Comparison of ENCODE assay signal across 16 cellular contexts in the genomic region with DNA sequence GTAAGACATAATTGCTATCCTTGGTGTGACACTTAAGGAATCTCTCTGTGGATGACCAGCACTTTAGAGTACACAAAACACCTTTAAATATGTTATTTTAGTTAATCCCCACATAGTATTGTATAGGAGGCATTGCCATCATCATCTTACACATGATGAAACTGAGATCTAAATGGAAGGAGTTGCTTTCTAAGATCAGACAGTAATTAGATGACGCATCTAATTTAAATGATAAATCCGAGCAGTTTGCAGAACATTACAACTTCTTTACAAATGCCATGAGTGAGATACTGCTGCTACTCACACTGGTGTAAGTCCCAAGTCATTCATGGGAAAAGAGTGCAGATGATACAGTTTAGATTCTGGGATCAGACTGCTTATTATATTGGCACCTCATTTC.
DNase-seq lines count a peak whose midpoint lies in the region; TF ChIP-seq lines count a peak whose summit lies in the region.
"Had no signal": no experiment of that assay in that cellular context is flagged by ENCODE, and none has a peak within 500 bp of the region (broad histone marks: within the 10 kb centered on the region; RNA-seq: fewer than 3 reads in every experiment).

No MANE protein-coding gene starts in this region.

- TF ChIP-seq CTCF in HEK293 (tag by site-specific recombination; IDR thresholded peaks at IDR 0.05): no peak

- no peaks in the 10 kb centered on the region for H3K9me3 ChIP-seq in HEK293 (ENCODE audit: control insufficient read depth, insufficient read depth, low read depth, low read length)
- H3K9me3 ChIP-seq: A549, BLaER1 had no signal

- no peaks in the 10 kb centered on the region for H3K36me3 ChIP-seq in HEK293 (ENCODE audit: control insufficient read depth in 2 of 2, insufficient read depth in 1 of 2, low read length in 2 of 2)
- H3K36me3 ChIP-seq: BLaER1 had no signal

- peaks cover 2% of the 10 kb centered on the region for H3K4me1 ChIP-seq in HEK293 (ENCODE audit: control insufficient read depth, insufficient read depth, low read length)
- H3K4me1 ChIP-seq: A549 had no signal

- H3K27ac ChIP-seq in HEK293 (ENCODE audit: extremely low read depth, low read depth, low read length): no peak overlapping the region
- H3K27ac ChIP-seq: 22Rv1, A549, BLaER1 had no signal

- DNase-seq in NOMO-1 treated with DMSO at 0.1 percent for 48 hours (lab: John Stamatoyannopoulos, UW; ENCODE audit: unreplicated experiment): peak; percentile 18
- DNase-seq in NOMO-1 treated with dmso at 0.1 percent for 144 hours (lab: John Stamatoyannopoulos, UW; ENCODE audit: unreplicated experiment): no peak
- peak; percentile 22 for DNase-seq in fibroblast of peridontal ligament (ENCODE audit: extremely low read depth)
- no peak for DNase-seq in NCI-H226
- no peak for DNase-seq in activated CD4-positive, alpha-beta T cell treated with anti-CD3 and anti-CD28 coated beads, Interleukin-2, amount 50 U/mL, for 1 hour
- DNase-seq in NCI-H446 treated with DMSO at 0.1 percent for 48 hours (lab: John Stamatoyannopoulos, UW): no peak
- DNase-seq: CD4-positive, alpha-beta memory T cell; DMS153; DMS79; GF-D8; GOT3; H9 had no signal

- CTCF ChIA-PET in HEK293 (lab: Yijun Ruan, JAX): interaction anchor here (0.6 kb wide), 1 partner anchor 697 kb away, joined by 3 read pairs; no protein-coding TSS in a partner anchor

- POLR2A ChIA-PET in HEK293 (lab: Yijun Ruan, JAX): no interaction called here

- H3K4me3 ChIP-seq in HEK293 (ENCODE audit: low read depth, low read length): no peak overlapping the region
- H3K4me3 ChIP-seq: A549, BLaER1 had no signal

TF ChIP-seq in HEK293, 187 proteins besides CTCF, POLR2A, EP300 and RAD21:
- peak; percentile 51 for TF ChIP-seq OSR2 (tag by site-specific recombination; IDR thresholded peaks at IDR 0.05)
- TF ChIP-seq, protein P1, sequence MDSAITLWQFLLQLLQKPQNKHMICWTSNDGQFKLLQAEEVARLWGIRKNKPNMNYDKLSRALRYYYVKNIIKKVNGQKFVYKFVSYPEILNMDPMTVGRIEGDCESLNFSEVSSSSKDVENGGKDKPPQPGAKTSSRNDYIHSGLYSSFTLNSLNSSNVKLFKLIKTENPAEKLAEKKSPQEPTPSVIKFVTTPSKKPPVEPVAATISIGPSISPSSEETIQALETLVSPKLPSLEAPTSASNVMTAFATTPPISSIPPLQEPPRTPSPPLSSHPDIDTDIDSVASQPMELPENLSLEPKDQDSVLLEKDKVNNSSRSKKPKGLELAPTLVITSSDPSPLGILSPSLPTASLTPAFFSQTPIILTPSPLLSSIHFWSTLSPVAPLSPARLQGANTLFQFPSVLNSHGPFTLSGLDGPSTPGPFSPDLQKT (IDR thresholded peaks at IDR 0.05; ENCODE audit: borderline replicate concordance, low read depth, low read length): no peak
- TF ChIP-seq ZNF366 (tag by site-specific recombination; conservative IDR thresholded peaks at IDR 0.05): no peak
- TF ChIP-seq, protein P2, sequence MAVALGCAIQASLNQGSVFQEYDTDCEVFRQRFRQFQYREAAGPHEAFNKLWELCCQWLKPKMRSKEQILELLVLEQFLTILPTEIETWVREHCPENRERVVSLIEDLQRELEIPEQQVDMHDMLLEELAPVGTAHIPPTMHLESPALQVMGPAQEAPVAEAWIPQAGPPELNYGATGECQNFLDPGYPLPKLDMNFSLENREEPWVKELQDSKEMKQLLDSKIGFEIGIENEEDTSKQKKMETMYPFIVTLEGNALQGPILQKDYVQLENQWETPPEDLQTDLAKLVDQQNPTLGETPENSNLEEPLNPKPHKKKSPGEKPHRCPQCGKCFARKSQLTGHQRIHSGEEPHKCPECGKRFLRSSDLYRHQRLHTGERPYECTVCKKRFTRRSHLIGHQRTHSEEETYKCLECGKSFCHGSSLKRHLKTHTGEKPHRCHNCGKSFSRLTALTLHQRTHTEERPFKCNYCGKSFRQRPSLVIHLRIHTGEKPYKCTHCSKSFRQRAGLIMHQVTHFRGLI (tag by site-specific recombination; IDR thresholded peaks at IDR 0.05): no peak
- no peak for TF ChIP-seq ZNF660 (tag by site-specific recombination; IDR thresholded peaks at IDR 0.05)
- TF ChIP-seq, protein P3, sequence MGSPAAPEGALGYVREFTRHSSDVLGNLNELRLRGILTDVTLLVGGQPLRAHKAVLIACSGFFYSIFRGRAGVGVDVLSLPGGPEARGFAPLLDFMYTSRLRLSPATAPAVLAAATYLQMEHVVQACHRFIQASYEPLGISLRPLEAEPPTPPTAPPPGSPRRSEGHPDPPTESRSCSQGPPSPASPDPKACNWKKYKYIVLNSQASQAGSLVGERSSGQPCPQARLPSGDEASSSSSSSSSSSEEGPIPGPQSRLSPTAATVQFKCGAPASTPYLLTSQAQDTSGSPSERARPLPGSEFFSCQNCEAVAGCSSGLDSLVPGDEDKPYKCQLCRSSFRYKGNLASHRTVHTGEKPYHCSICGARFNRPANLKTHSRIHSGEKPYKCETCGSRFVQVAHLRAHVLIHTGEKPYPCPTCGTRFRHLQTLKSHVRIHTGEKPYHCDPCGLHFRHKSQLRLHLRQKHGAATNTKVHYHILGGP (tag by site-specific recombination; IDR thresholded peaks at IDR 0.05): peak; percentile 52
- no peak for TF ChIP-seq KLF8 (tag by site-specific recombination; IDR thresholded peaks at IDR 0.05)
- TF ChIP-seq, protein P4, sequence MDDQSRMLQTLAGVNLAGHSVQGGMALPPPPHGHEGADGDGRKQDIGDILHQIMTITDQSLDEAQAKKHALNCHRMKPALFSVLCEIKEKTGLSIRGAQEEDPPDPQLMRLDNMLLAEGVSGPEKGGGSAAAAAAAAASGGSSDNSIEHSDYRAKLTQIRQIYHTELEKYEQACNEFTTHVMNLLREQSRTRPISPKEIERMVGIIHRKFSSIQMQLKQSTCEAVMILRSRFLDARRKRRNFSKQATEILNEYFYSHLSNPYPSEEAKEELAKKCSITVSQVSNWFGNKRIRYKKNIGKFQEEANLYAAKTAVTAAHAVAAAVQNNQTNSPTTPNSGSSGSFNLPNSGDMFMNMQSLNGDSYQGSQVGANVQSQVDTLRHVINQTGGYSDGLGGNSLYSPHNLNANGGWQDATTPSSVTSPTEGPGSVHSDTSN (CRISPR knock-in tag; IDR thresholded peaks at IDR 0.05): no peak
- peak; percentile 53 for TF ChIP-seq WT1 (tag by site-specific recombination; IDR thresholded peaks at IDR 0.05)

Comparison
In these comparisons a context has a peak if more than half of its experiments do, and no peak if none do; other contexts are left out.
1. DNase-seq: peak in NOMO-1 treated with DMSO at 0.1 percent for 48 hours (single experiment) and fibroblast of peridontal ligament (single experiment); none in NOMO-1 treated with dmso at 0.1 percent for 144 hours (single experiment), NCI-H226 (single experiment), activated CD4-positive, alpha-beta T cell treated with anti-CD3 and anti-CD28 coated beads, Interleukin-2, amount 50 U/mL, for 1 hour (single experiment) and NCI-H446 treated with DMSO at 0.1 percent for 48 hours (single experiment).